ENCODE assay signal across 1 cellular context in genomic region chr16:58859958-58860669, GRCh38.
TF ChIP-seq lines count a peak whose summit lies in the region.

No MANE protein-coding gene starts in this region.

TF ChIP-seq in K562, 482 proteins besides CTCF, POLR2A, EP300 and RAD21 (continued from another document and continues in another):
- TF ChIP-seq, protein P1, sequence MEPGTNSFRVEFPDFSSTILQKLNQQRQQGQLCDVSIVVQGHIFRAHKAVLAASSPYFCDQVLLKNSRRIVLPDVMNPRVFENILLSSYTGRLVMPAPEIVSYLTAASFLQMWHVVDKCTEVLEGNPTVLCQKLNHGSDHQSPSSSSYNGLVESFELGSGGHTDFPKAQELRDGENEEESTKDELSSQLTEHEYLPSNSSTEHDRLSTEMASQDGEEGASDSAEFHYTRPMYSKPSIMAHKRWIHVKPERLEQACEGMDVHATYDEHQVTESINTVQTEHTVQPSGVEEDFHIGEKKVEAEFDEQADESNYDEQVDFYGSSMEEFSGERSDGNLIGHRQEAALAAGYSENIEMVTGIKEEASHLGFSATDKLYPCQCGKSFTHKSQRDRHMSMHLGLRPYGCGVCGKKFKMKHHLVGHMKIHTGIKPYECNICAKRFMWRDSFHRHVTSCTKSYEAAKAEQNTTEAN (CRISPR knock-in tag; IDR thresholded peaks at IDR 0.05) = no peak
- TF ChIP-seq ZNF175 (CRISPR knock-in tag; IDR thresholded peaks at IDR 0.05; ENCODE audit: low read depth) (no peak), MED1 (CRISPR knock-in tag; IDR thresholded peaks at IDR 0.05; ENCODE audit: borderline replicate concordance) (no peak), CBX5 (IDR thresholded peaks at IDR 0.05; ENCODE audit: borderline replicate concordance, low read depth) (peak; percentile 61; the same call in 1 of the 2 replicates), ZNF699 (CRISPR knock-in tag; IDR thresholded peaks at IDR 0.05; ENCODE audit: insufficient replicate concordance) (no peak), TAL1 (IDR thresholded peaks at IDR 0.05) (peak; percentile 96), TAF7 (tag; IDR thresholded peaks at IDR 0.05) (no peak), KLF1 (tag; IDR thresholded peaks at IDR 0.05) (no peak), ELF2 (CRISPR knock-in tag; IDR thresholded peaks at IDR 0.05) (no peak), ILF3 (IDR thresholded peaks at IDR 0.05; ENCODE audit: borderline replicate concordance) (no peak), L3MBTL2 (IDR thresholded peaks at IDR 0.05) (no peak), ZNF785 (CRISPR knock-in tag; IDR thresholded peaks at IDR 0.05) (no peak), SRSF3 (IDR thresholded peaks at IDR 0.05; ENCODE audit: insufficient read depth, low read length) (no peak), ZFX (CRISPR knock-in tag; IDR thresholded peaks at IDR 0.05) (no peak), TRIM24 (IDR thresholded peaks at IDR 0.05) (peak; percentile 90 to 92), NR0B1 (IDR thresholded peaks at IDR 0.05; ENCODE audit: partially characterized antibody) (no peak), NCOR1 (IDR thresholded peaks at IDR 0.05) (peak; percentile 94), CHD7 (IDR thresholded peaks at IDR 0.05; ENCODE audit: low read depth, low read length) (no peak), CCAR2 (IDR thresholded peaks at IDR 0.05; ENCODE audit: low read depth, low read length) (no peak), ATF1 (CRISPR knock-in tag; IDR thresholded peaks at IDR 0.05) (no peak), ATF1 (tag; IDR thresholded peaks at IDR 0.05) (no peak), TEAD2 (tag; IDR thresholded peaks at IDR 0.05) (no peak), ZNF165 (CRISPR knock-in tag; IDR thresholded peaks at IDR 0.05; ENCODE audit: borderline replicate concordance) (no peak), ZNF146 (CRISPR knock-in tag; IDR thresholded peaks at IDR 0.05; ENCODE audit: unreplicated experiment) (no peak), MYNN (IDR thresholded peaks at IDR 0.05) (peak; percentile 72; the same call in 1 of the 2 replicates), MYNN (CRISPR knock-in tag; IDR thresholded peaks at IDR 0.05) (no peak), RUNX1 (IDR thresholded peaks at IDR 0.05; ENCODE audit: low read depth) (peak; percentile 81; the same call in 1 of the 2 replicates), FOXA3 (CRISPR knock-in tag; conservative IDR thresholded peaks at IDR 0.05 in 1 of 2, IDR thresholded peaks at IDR 0.05 in 1 of 2) (no peak), RBBP5 (IDR thresholded peaks at IDR 0.05; ENCODE audit: borderline replicate concordance, insufficient read depth, low read length, poor library complexity, severe bottlenecking) (no peak), PATZ1 (CRISPR knock-in tag; IDR thresholded peaks at IDR 0.05; ENCODE audit: borderline replicate concordance) (no peak), NFE2L1 (tag; IDR thresholded peaks at IDR 0.05; ENCODE audit: borderline replicate concordance, low read depth) (no peak), ZFP30 (CRISPR knock-in tag; IDR thresholded peaks at IDR 0.05; ENCODE audit: borderline replicate concordance) (no peak), CREB3L1 (IDR thresholded peaks at IDR 0.05; ENCODE audit: borderline replicate concordance, low read depth) (no peak), FOS (IDR thresholded peaks at IDR 0.05; ENCODE audit: extremely low read depth, insufficient read length) (no peak), HDAC2 (IDR thresholded peaks at IDR 0.05) (peak; percentile 47; the same call in 1 of the 2 replicates), CBX3 (IDR thresholded peaks at IDR 0.05; ENCODE audit: borderline replicate concordance in 1 of 2, low read length in 2 of 2) (peak in 1 of 2 experiments; percentile 84; a peak in 1 of 3 replicates), ARID4B (CRISPR knock-in tag; IDR thresholded peaks at IDR 0.05) (no peak), PTTG1 (tag; IDR thresholded peaks at IDR 0.05; ENCODE audit: low read depth) (no peak), ZNF444 (CRISPR knock-in tag; IDR thresholded peaks at IDR 0.05) (no peak), SMARCC2 (IDR thresholded peaks at IDR 0.05; ENCODE audit: low read depth) (peak; percentile 83; the same call in 1 of the 2 replicates), JUN (IDR thresholded peaks at IDR 0.05; ENCODE audit: borderline replicate concordance, low read depth, low read length) (peak; percentile 40; the same call in 1 of the 2 replicates), JUN (CRISPR knock-in tag; IDR thresholded peaks at IDR 0.05; ENCODE audit: borderline replicate concordance) (no peak), ZNF282 (CRISPR knock-in tag; IDR thresholded peaks at IDR 0.05) (no peak), MAZ (CRISPR knock-in tag; conservative IDR thresholded peaks at IDR 0.05 in 1 of 2, IDR thresholded peaks at IDR 0.05 in 1 of 2) (peak in 1 of 2 experiments; percentile 38; a peak in 1 of 4 replicates), TGIF2 (CRISPR knock-in tag; IDR thresholded peaks at IDR 0.05) (no peak), ETV5 (CRISPR knock-in tag; IDR thresholded peaks at IDR 0.05; ENCODE audit: low read depth) (no peak)
